Comparison of ENCODE assay signal across 8 cellular contexts in genomic region chr22:40436460-40437431, GRCh38.
DNase-seq lines count a peak whose midpoint lies in the region; ATAC-seq and TF ChIP-seq lines count a peak whose summit lies in the region.

No MANE protein-coding gene starts in this region.

- no peaks in the 10 kb centered on the region for H3K27me3 ChIP-seq in BJ (ENCODE audit: control insufficient read depth, insufficient read depth, low read length)
- H3K27me3 ChIP-seq in neuronal stem cell (ENCODE audit: control insufficient read depth in 3 of 3, insufficient read depth in 3 of 3, low read depth in 1 of 3, low read length in 3 of 3): no peaks in the 10 kb centered on the region

- no peak overlapping the region for H2BK120ac ChIP-seq in neuronal stem cell (ENCODE audit: low read depth, low read length)

- H3K23ac ChIP-seq in neuronal stem cell (ENCODE audit: low read depth, low read length, poor library complexity): no peak overlapping the region

- H3K9me3 ChIP-seq in neuronal stem cell (replicated peaks in 1 of 2; ENCODE audit: control insufficient read depth in 2 of 2, insufficient read depth in 1 of 2, low read depth in 1 of 2, low read length in 2 of 2): no peaks in the 10 kb centered on the region

- no peak overlapping the region for H4K91ac ChIP-seq in neuronal stem cell (ENCODE audit: low read depth, low read length, poor library complexity)

- H3K4me1 ChIP-seq in neuronal stem cell (ENCODE audit: control insufficient read depth in 2 of 2, insufficient read depth in 1 of 2, low read depth in 1 of 2, low read length in 2 of 2): no peaks in the 10 kb centered on the region

- H2BK12ac ChIP-seq in neuronal stem cell (ENCODE audit: low read length): no peak overlapping the region

- no peak overlapping the region for H3K27ac ChIP-seq in neuronal stem cell (replicated peaks; ENCODE audit: low read length)

- POLR2A ChIA-PET in BJ (lab: Charles Lee): no interaction called here

- no peak overlapping the region for H2BK5ac ChIP-seq in neuronal stem cell (ENCODE audit: low read length)

- H3K4me3 Mint-ChIP-seq in activated CD4-positive, alpha-beta T cell treated with anti-CD3 and anti-CD28 coated beads, Interleukin-2, amount 10 ng/mL, durations not matched to agents 24 days and 14 days: no peak overlapping the region

- peaks cover 3% of the 10 kb centered on the region; the same call in 1 of the 2 replicates for H3K36me3 ChIP-seq in BJ (ENCODE audit: control insufficient read depth, insufficient read depth, low read length)
- H3K36me3 ChIP-seq in neuronal stem cell (replicated peaks in 1 of 2; ENCODE audit: control insufficient read depth in 2 of 2, insufficient read depth in 2 of 2, low read length in 2 of 2): peaks cover 3 to 5% of the 10 kb centered on the region in 2 donors

- no peak overlapping the region for H3K14ac ChIP-seq in neuronal stem cell (ENCODE audit: low read length)

- peaks cover 36% of the 10 kb centered on the region for H3K4me1 Mint-ChIP-seq in activated CD4-positive, alpha-beta T cell treated with anti-CD3 and anti-CD28 coated beads, Interleukin-2, amount 10 ng/mL, durations not matched to agents 24 days and 14 days

- peak overlapping the region; percentile 77 for H3K27ac Mint-ChIP-seq in activated CD4-positive, alpha-beta T cell treated with anti-CD3 and anti-CD28 coated beads, Interleukin-2, amount 10 ng/mL, durations not matched to agents 24 days and 14 days

- CTCF ChIA-PET in BJ (lab: Yijun Ruan, JAX): interaction anchor here (0.7 to 4.6 kb wide), 41 partner anchors 8 to 455 kb away, joined by 3 to 55 read pairs (median 4); partner anchors contain the start of gene MRTFA

- ATAC-seq in GM18498 (IDR thresholded peaks at IDR 0.05; ENCODE audit: unreplicated experiment): peak; percentile 65
- peak; percentile 58 for ATAC-seq in HG02943 (IDR thresholded peaks at IDR 0.05; ENCODE audit: low read depth, unreplicated experiment)
- no peak for ATAC-seq in GM21367 (IDR thresholded peaks at IDR 0.05; ENCODE audit: unreplicated experiment)

- TF ChIP-seq CTCF in BJ (IDR thresholded peaks at IDR 0.05; ENCODE audit: insufficient read depth, low read depth, low read length): peak; percentile 58

- no peak overlapping the region for H4K8ac ChIP-seq in neuronal stem cell (ENCODE audit: low read depth, low read length)

- H3K4ac ChIP-seq in neuronal stem cell (ENCODE audit: low read length): no peak overlapping the region

- no peak overlapping the region for H3K4me2 ChIP-seq in neuronal stem cell (ENCODE audit: insufficient read depth, low read length, poor library complexity, severe bottlenecking)

- H3K36me3 Mint-ChIP-seq in activated CD4-positive, alpha-beta T cell treated with anti-CD3 and anti-CD28 coated beads, Interleukin-2, amount 10 ng/mL, durations not matched to agents 24 days and 14 days (ENCODE audit: low read depth): peaks cover 23% of the 10 kb centered on the region

- H2BK15ac ChIP-seq in neuronal stem cell (ENCODE audit: low read length): no peak overlapping the region

- H2AK5ac ChIP-seq in neuronal stem cell (ENCODE audit: low read depth, low read length): no peak overlapping the region

- DNase-seq in BJ (ENCODE audit: low read depth) (no peak), NCI-H2107 treated with DMSO at 0.1 percent for 48 hours (lab: John Stamatoyannopoulos, UW; ENCODE audit: unreplicated experiment) (peak; percentile 34), fibroblast of the conjunctiva (ENCODE audit: low read depth) (peak; percentile 61), neuronal stem cell (ENCODE audit: low spot score) (peak; percentile 50)
- peak; percentile 72 for DNase-seq in activated CD4-positive, alpha-beta T cell treated with anti-CD3 and anti-CD28 coated beads, Interleukin-2, amount 10 ng/mL, durations not matched to agents 24 days and 14 days

- H3K79me1 ChIP-seq in neuronal stem cell (ENCODE audit: low read depth, low read length): peaks cover 2% of the 10 kb centered on the region

- H3K9me3 Mint-ChIP-seq in activated CD4-positive, alpha-beta T cell treated with anti-CD3 and anti-CD28 coated beads, Interleukin-2, amount 10 ng/mL, durations not matched to agents 24 days and 14 days: no peaks in the 10 kb centered on the region

- no peak overlapping the region for H2AFZ ChIP-seq in neuronal stem cell (ENCODE audit: low read length)

- intact Hi-C loops in activated CD4-positive, alpha-beta T cell treated with anti-CD3 and anti-CD28 coated beads, Interleukin-2, amount 10 ng/mL, durations not matched to agents 24 days and 14 days (cut with micrococcal nuclease): loop anchor here (1.0 to 10.0 kb wide), 4 partner anchors 51 to 458 kb away; no protein-coding TSS in a partner anchor

- H3K18ac ChIP-seq in neuronal stem cell (ENCODE audit: low read length): no peak overlapping the region

- no peaks in the 10 kb centered on the region for H3K27me3 Mint-ChIP-seq in activated CD4-positive, alpha-beta T cell treated with anti-CD3 and anti-CD28 coated beads, Interleukin-2, amount 10 ng/mL, durations not matched to agents 24 days and 14 days

- no CpG with 5 or more reads among the region's 14 CpGs for WGBS in neuronal stem cell (ENCODE audit: extremely low coverage in 2 of 2, insufficient read length in 2 of 2, insufficient replicate concordance in 1 of 2), 2 donors

- H3K4me3 ChIP-seq in BJ (ENCODE audit: low read depth, low read length) (no peak overlapping the region), neuronal stem cell (ENCODE audit: low read length in 2 of 2) (no peak overlapping the region)

- H3K9ac ChIP-seq in neuronal stem cell (ENCODE audit: low read depth, low read length, poor library complexity): no peak overlapping the region
